Comparison of ENCODE assay signal across 35 cellular contexts in genomic region chr21:39325458-39325857, GRCh38.
"Had no signal": no experiment of that assay in that cellular context is flagged by ENCODE, and none has a peak within 500 bp of the region (broad histone marks: within the 10 kb centered on the region; RNA-seq: fewer than 3 reads in every experiment).

No MANE protein-coding gene starts in this region.

- H3K9ac ChIP-seq: KMS-11 had no signal

- H3K4me2 ChIP-seq: KMS-11 had no signal

- DNase-seq: Karpas-422, Kasumi-1, MM.1S, MV-4-11, NCI-H1048, NCI-H1092, NCI-H1092 treated with DMSO at 0.1 percent for 48 hours, NCI-H1105, NCI-H1105 treated with DMSO at 0.1 percent for 48 hours, NCI-H1417, NCI-H1417 treated with DMSO at 0.1 percent for 48 hours, NCI-H1436, NCI-H1436 treated with DMSO at 0.1 percent for 48 hours, NCI-H146, NCI-H1694, NCI-H1694 treated with DMSO at 0.1 percent for 48 hours, NCI-H187, NCI-H187 treated with DMSO at 0.1 percent for 48 hours, NCI-H1930, NCI-H2029, NCI-H2029 treated with DMSO at 0.1 percent for 48 hours, NCI-H2081, NCI-H2081 treated with DMSO at 0.1 percent for 48 hours, NCI-H2107, NCI-H2171, NCI-H2171 treated with DMSO at 0.1 percent for 48 hours, NCI-H2227 treated with DMSO at 0.1 percent for 48 hours, NCI-H226, NCI-H345, NCI-H446, NCI-H446 treated with DMSO at 0.1 percent for 48 hours, NCI-H510A, NCI-H510A treated with DMSO at 0.1 percent for 48 hours, NCI-H524 had no signal

- H3K27ac ChIP-seq: KMS-11 had no signal
